In the genomic region with DNA sequence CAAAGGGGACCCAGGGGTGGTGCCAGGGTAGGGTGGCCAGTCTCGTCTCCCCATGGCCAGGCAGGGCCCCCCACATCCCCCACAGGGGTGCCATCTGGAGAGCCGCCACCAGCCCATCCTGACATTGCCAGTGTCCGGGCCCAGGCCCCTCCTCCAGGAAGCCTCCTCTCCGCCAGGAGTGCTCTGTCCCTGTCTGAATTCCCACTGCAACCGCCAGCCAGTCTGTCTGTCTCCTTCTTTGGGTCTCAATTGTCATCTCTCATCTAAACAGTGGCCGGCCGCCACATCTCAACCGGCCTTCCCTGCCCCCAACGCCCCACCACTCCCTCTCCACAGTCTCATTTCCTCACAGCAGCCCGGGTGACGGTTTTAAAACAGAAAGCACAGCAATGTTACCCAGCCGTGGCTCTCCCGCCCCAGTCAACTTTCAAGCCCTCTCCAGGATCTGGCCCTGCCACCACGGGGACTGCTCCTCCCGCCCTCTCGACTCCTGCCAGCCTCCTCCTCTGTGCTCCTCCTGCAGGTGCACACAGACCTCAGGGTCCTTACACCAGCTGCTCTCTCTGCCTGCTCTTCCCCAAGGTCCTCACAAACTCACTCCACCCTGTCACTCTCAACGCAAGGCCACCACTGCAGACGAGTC, we compare ENCODE assay signal across 9 cellular contexts. TPM values are rescaled to one million over a fixed set of nuclear protein-coding genes. Genes with fewer than 3 reads are reported as not detected.
DNase-seq lines count a peak whose midpoint lies in the region; ATAC-seq lines count a peak whose summit lies in the region.
"Had no signal": no experiment of that assay in that cellular context is flagged by ENCODE, and none has a peak within 500 bp of the region (broad histone marks: within the 10 kb centered on the region; RNA-seq: fewer than 3 reads in every experiment).

No MANE protein-coding gene starts in this region.

- H3K4me3 ChIP-seq in muscle layer of colon (ENCODE audit: low read depth in 1 of 2, low read length in 2 of 2), result no peak overlapping the region
- H3K4me3 ChIP-seq: A549 had no signal

- H3K4me1 Mint-ChIP-seq in activated naive CD8-positive, alpha-beta T cell treated with anti-CD3 and anti-CD28 coated beads for 36 hours, result peaks cover 48% of the 10 kb centered on the region

- in situ Hi-C loops in G401 (cut with HindIII; ENCODE audit: low sequenced_read_pairs), result no loop called here

- H3K27me3 Mint-ChIP-seq in activated naive CD8-positive, alpha-beta T cell treated with anti-CD3 and anti-CD28 coated beads for 36 hours, result no peaks in the 10 kb centered on the region

- H3K9ac ChIP-seq in muscle layer of colon (ENCODE audit: low read length), result no peak overlapping the region

- H3K4me3 Mint-ChIP-seq in activated naive CD8-positive, alpha-beta T cell treated with anti-CD3 and anti-CD28 coated beads for 36 hours, result peak overlapping the region; percentile 72

- peak overlapping the region; percentile 52 for H3K27ac ChIP-seq in muscle layer of colon (ENCODE audit: low read depth, low read length)
- H3K27ac ChIP-seq: A549 had no signal

- peak; percentile 15 for DNase-seq in NCI-H146 (lab: John Stamatoyannopoulos, UW)
- no peak for DNase-seq in NCI-H146 treated with DMSO at 0.1 percent for 48 hours (lab: John Stamatoyannopoulos, UW; ENCODE audit: unreplicated experiment)
- peak; percentile 78 to 81 for DNase-seq in NOMO-1 (lab: John Stamatoyannopoulos, UW; ENCODE audit: unreplicated experiment in 2 of 2)
- DNase-seq in activated naive CD8-positive, alpha-beta T cell treated with anti-CD3 and anti-CD28 coated beads for 36 hours, result peak; percentile 60
- no peak for DNase-seq in G401 (ENCODE audit: low spot score)
- no peak for DNase-seq in 8988T

- H3K36me3 ChIP-seq in muscle layer of colon (ENCODE audit: insufficient read depth, low read length), result no peaks in the 10 kb centered on the region

- peaks cover 6% of the 10 kb centered on the region for H3K36me3 Mint-ChIP-seq in activated naive CD8-positive, alpha-beta T cell treated with anti-CD3 and anti-CD28 coated beads for 36 hours

- H3K4me1 ChIP-seq in muscle layer of colon (ENCODE audit: insufficient read depth, low read length), result peaks cover 4% of the 10 kb centered on the region
- H3K4me1 ChIP-seq: A549 had no signal

- H3K9me3 ChIP-seq in muscle layer of colon (ENCODE audit: low read length), result no peaks in the 10 kb centered on the region
- H3K9me3 ChIP-seq: A549 had no signal

- peak; percentile 40 for ATAC-seq in HG02943 (IDR thresholded peaks at IDR 0.05; ENCODE audit: low read depth, unreplicated experiment)
- ATAC-seq: A549 had no signal

- H3K27ac Mint-ChIP-seq in activated naive CD8-positive, alpha-beta T cell treated with anti-CD3 and anti-CD28 coated beads for 36 hours, result peak overlapping the region; percentile 93

- H3K27me3 ChIP-seq in muscle layer of colon (ENCODE audit: control insufficient read depth in 1 of 2, insufficient read depth in 2 of 2, low read length in 2 of 2), result no peaks in the 10 kb centered on the region

- H3K9me3 Mint-ChIP-seq in activated naive CD8-positive, alpha-beta T cell treated with anti-CD3 and anti-CD28 coated beads for 36 hours, result no peaks in the 10 kb centered on the region

RNA-seq across cellular contexts. Expression of a gene that starts 57.0 kb away (rescaled TPM):
- total RNA-seq in activated naive CD8-positive, alpha-beta T cell treated with anti-CD3 and anti-CD28 coated beads for 36 hours, result 10 to 100 TPM; 20.1 to 22.2 TPM
- total RNA-seq in G401 (2014; rRNA removed; shearing (Covaris generic)), result 6.5 and 10.7 TPM in 2 replicates

Comparison
In these comparisons a context has a peak if more than half of its experiments do, and no peak if none do; other contexts are left out.
1. DNase-seq: peak in NCI-H146 (single experiment), NOMO-1 (2 of 2) and activated naive CD8-positive, alpha-beta T cell treated with anti-CD3 and anti-CD28 coated beads for 36 hours (single experiment); none in NCI-H146 treated with DMSO at 0.1 percent for 48 hours (single experiment), G401 (single experiment) and 8988T (single experiment).